Comparison of ENCODE assay signal across 2 cellular contexts in the genomic region with DNA sequence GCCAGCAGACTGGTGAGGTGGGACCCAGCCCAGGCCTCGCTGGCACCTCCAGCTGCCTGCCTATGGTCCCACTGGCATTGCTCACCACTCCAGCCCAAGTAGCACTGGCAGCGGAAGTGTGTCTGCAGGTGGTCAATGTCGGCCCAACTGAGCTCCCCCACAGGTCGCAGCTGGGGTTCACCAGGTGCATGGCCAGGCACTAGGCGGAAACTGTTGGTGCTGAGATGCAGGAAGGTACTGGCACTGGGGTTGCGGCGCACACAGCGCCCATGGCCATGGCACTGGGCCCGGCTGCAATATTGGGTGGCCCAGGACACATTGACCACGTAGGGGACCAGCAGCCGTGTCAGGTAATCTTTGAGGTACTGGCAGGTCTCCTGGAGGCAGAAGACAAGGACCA.
TF ChIP-seq lines count a peak whose summit lies in the region.

No MANE protein-coding gene starts in this region.

TF ChIP-seq in HCT116, 20 proteins besides CTCF, POLR2A, EP300 and RAD21:
- TF ChIP-seq, protein P1, sequence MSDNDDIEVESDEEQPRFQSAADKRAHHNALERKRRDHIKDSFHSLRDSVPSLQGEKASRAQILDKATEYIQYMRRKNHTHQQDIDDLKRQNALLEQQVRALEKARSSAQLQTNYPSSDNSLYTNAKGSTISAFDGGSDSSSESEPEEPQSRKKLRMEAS (IDR thresholded peaks at IDR 0.05) = no peak
- no peak for TF ChIP-seq EGR1 (IDR thresholded peaks at IDR 0.05; ENCODE audit: low read depth)
- TF ChIP-seq SP1 (IDR thresholded peaks at IDR 0.05; ENCODE audit: low read depth) = no peak
- no peak for TF ChIP-seq JUND (IDR thresholded peaks at IDR 0.05)
- TF ChIP-seq REST (IDR thresholded peaks at IDR 0.05; ENCODE audit: low read depth) = no peak
- TF ChIP-seq YY1 (IDR thresholded peaks at IDR 0.05; ENCODE audit: extremely low read depth, insufficient replicate concordance, low read depth, low read length) = no peak
- TF ChIP-seq CEBPB (IDR thresholded peaks at IDR 0.05; ENCODE audit: low read depth) = no peak
- TF ChIP-seq POLR2AphosphoS5 (IDR thresholded peaks at IDR 0.05; ENCODE audit: low read depth, low read length) = no peak
- no peak for TF ChIP-seq ZFX (IDR thresholded peaks at IDR 0.05)
- TF ChIP-seq, protein P2, sequence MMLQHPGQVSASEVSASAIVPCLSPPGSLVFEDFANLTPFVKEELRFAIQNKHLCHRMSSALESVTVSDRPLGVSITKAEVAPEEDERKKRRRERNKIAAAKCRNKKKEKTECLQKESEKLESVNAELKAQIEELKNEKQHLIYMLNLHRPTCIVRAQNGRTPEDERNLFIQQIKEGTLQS (IDR thresholded peaks at IDR 0.05) = no peak
- no peak for TF ChIP-seq ZNF274 (IDR thresholded peaks at IDR 0.05; ENCODE audit: low read depth, low read length)
- no peak for TF ChIP-seq EZH2phosphoT487 (IDR thresholded peaks at IDR 0.05; ENCODE audit: borderline replicate concordance)
- no peak for TF ChIP-seq SIN3A (IDR thresholded peaks at IDR 0.05; ENCODE audit: low read depth)
- TF ChIP-seq ELF1 (IDR thresholded peaks at IDR 0.05; ENCODE audit: borderline replicate concordance, low read depth) = no peak
- TF ChIP-seq FOSL1 (IDR thresholded peaks at IDR 0.05; ENCODE audit: low read depth) = no peak
TF ChIP-seq in HCT116: peak in this region for 0.

TF ChIP-seq in K562, 482 proteins besides CTCF, POLR2A, EP300 and RAD21:
- TF ChIP-seq, protein P3, sequence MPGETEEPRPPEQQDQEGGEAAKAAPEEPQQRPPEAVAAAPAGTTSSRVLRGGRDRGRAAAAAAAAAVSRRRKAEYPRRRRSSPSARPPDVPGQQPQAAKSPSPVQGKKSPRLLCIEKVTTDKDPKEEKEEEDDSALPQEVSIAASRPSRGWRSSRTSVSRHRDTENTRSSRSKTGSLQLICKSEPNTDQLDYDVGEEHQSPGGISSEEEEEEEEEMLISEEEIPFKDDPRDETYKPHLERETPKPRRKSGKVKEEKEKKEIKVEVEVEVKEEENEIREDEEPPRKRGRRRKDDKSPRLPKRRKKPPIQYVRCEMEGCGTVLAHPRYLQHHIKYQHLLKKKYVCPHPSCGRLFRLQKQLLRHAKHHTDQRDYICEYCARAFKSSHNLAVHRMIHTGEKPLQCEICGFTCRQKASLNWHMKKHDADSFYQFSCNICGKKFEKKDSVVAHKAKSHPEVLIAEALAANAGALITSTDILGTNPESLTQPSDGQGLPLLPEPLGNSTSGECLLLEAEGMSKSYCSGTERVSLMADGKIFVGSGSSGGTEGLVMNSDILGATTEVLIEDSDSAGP (CRISPR knock-in tag; IDR thresholded peaks at IDR 0.05) = no peak
- TF ChIP-seq, protein P4, sequence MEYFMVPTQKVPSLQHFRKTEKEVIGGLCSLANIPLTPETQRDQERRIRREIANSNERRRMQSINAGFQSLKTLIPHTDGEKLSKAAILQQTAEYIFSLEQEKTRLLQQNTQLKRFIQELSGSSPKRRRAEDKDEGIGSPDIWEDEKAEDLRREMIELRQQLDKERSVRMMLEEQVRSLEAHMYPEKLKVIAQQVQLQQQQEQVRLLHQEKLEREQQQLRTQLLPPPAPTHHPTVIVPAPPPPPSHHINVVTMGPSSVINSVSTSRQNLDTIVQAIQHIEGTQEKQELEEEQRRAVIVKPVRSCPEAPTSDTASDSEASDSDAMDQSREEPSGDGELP (CRISPR knock-in tag; IDR thresholded peaks at IDR 0.05; ENCODE audit: borderline replicate concordance) = 0 out of 2 replicates have a peak, but pooled peaks have one; percentile 2
- peak; percentile 23; the same call in 1 of the 2 replicates for TF ChIP-seq RBFOX2 (IDR thresholded peaks at IDR 0.05; ENCODE audit: low read depth, low read length)
TF ChIP-seq in K562: peak in this region for 2.
